In the genomic region with DNA sequence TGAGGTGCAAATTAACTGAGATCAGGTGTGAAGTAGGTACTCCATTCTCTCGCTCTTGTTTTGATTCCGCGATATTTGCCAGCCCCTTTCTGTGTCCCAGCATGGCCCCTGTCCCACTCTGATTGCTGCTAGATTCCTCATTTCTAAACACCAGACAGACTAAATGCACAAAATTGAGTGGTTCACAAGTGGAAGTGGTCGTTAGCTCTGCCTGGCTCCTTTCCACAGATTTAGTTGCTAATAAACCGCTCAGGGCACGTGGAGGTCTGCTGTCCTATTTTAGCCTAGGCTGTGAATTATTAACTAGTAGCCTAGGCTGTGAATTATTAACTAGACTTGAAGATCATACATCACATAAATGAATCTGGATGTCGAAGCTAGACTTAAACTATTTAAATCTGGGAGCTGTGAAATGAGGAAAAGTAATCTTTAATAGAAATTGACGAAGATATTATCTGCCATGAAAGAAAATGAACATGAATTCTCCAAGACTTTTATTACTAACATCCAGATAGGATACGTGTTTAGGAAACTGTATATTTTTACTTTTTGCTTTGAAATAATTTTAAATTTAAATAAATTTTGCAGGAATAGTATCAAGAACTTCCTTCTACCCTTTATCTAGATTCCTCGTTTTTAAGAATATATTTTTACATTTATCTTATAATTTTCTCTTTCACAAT, we compare ENCODE assay signal across 1 cellular context.
A peak's percentile ranks its signal among the peaks of the same experiment; 100 is the strongest.
TF ChIP-seq lines count a peak whose summit lies in the region.

No MANE protein-coding gene starts in this region.

TF ChIP-seq in HepG2, 621 proteins besides CTCF, POLR2A, EP300 and RAD21 (continued from another document and continues in another):
- TF ChIP-seq ZNF3 (CRISPR knock-in tag; IDR thresholded peaks at IDR 0.05) = no peak
- TF ChIP-seq CCDC6 (CRISPR knock-in tag; IDR thresholded peaks at IDR 0.05) = no peak
- TF ChIP-seq ZNF451 (CRISPR knock-in tag; IDR thresholded peaks at IDR 0.05) = no peak
- TF ChIP-seq MAFK (conservative IDR thresholded peaks at IDR 0.05 in 1 of 2, IDR thresholded peaks at IDR 0.05 in 1 of 2; ENCODE audit: low read length in 2 of 2) = no peak
- no peak for TF ChIP-seq ZC3H13 (CRISPR knock-in tag; IDR thresholded peaks at IDR 0.05)
- no peak for TF ChIP-seq CBFB (CRISPR knock-in tag; IDR thresholded peaks at IDR 0.05)
- TF ChIP-seq RBFOX2 (IDR thresholded peaks at IDR 0.05; ENCODE audit: low read depth, low read length) = no peak
- TF ChIP-seq YEATS2 (CRISPR knock-in tag; IDR thresholded peaks at IDR 0.05; ENCODE audit: borderline replicate concordance) = no peak; the same call in 1 of the 2 replicates
- no peak for TF ChIP-seq NFE2L1 (CRISPR knock-in tag; IDR thresholded peaks at IDR 0.05; ENCODE audit: borderline replicate concordance)
- no peak for TF ChIP-seq HCFC1 (IDR thresholded peaks at IDR 0.05; ENCODE audit: low read depth, low read length)
- no peak for TF ChIP-seq HES4 (CRISPR knock-in tag; IDR thresholded peaks at IDR 0.05; ENCODE audit: borderline replicate concordance)
- TF ChIP-seq ZNF274 (CRISPR knock-in tag; IDR thresholded peaks at IDR 0.05) = no peak; the same call in 1 of the 2 replicates
- TF ChIP-seq, protein P1, sequence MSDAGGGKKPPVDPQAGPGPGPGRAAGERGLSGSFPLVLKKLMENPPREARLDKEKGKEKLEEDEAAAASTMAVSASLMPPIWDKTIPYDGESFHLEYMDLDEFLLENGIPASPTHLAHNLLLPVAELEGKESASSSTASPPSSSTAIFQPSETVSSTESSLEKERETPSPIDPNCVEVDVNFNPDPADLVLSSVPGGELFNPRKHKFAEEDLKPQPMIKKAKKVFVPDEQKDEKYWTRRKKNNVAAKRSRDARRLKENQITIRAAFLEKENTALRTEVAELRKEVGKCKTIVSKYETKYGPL (CRISPR knock-in tag; IDR thresholded peaks at IDR 0.05) = no peak
- TF ChIP-seq ZNF567 (CRISPR knock-in tag; IDR thresholded peaks at IDR 0.05; ENCODE audit: borderline replicate concordance) = no peak
- no peak for TF ChIP-seq PCBP1 (IDR thresholded peaks at IDR 0.05; ENCODE audit: borderline replicate concordance, low read depth, low read length)
- TF ChIP-seq NFYB (CRISPR knock-in tag; IDR thresholded peaks at IDR 0.05) = no peak
- TF ChIP-seq, protein P2, sequence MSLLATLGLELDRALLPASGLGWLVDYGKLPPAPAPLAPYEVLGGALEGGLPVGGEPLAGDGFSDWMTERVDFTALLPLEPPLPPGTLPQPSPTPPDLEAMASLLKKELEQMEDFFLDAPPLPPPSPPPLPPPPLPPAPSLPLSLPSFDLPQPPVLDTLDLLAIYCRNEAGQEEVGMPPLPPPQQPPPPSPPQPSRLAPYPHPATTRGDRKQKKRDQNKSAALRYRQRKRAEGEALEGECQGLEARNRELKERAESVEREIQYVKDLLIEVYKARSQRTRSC (CRISPR knock-in tag; IDR thresholded peaks at IDR 0.05; ENCODE audit: low read depth) = no peak
- TF ChIP-seq ZNF317 (CRISPR knock-in tag; IDR thresholded peaks at IDR 0.05) = peak; percentile 83
- TF ChIP-seq SMARCC2 (IDR thresholded peaks at IDR 0.05) = no peak
- TF ChIP-seq ATAD3A (CRISPR knock-in tag; IDR thresholded peaks at IDR 0.05) = no peak
- TF ChIP-seq, protein P3, sequence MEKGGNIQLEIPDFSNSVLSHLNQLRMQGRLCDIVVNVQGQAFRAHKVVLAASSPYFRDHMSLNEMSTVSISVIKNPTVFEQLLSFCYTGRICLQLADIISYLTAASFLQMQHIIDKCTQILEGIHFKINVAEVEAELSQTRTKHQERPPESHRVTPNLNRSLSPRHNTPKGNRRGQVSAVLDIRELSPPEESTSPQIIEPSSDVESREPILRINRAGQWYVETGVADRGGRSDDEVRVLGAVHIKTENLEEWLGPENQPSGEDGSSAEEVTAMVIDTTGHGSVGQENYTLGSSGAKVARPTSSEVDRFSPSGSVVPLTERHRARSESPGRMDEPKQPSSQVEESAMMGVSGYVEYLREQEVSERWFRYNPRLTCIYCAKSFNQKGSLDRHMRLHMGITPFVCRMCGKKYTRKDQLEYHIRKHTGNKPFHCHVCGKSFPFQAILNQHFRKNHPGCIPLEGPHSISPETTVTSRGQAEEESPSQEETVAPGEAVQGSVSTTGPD (CRISPR knock-in tag; IDR thresholded peaks at IDR 0.05) = no peak
- TF ChIP-seq, protein P4, sequence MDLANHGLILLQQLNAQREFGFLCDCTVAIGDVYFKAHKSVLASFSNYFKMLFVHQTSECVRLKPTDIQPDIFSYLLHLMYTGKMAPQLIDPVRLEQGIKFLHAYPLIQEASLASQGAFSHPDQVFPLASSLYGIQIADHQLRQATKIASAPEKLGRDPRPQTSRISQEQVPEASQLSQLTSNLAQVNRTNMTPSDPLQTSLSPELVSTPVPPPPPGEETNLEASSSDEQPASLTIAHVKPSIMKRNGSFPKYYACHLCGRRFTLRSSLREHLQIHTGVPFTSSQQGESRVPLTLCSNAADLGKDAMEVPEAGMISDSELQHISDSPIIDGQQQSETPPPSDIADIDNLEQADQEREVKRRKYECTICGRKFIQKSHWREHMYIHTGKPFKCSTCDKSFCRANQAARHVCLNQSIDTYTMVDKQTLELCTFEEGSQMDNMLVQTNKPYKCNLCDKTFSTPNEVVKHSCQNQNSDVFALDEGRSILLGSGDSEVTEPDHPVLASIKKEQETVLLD (CRISPR knock-in tag; IDR thresholded peaks at IDR 0.05; ENCODE audit: low read depth) = no peak
- no peak for TF ChIP-seq CBX1 (IDR thresholded peaks at IDR 0.05; ENCODE audit: low read depth)
- TF ChIP-seq RNF2 (conservative IDR thresholded peaks at IDR 0.05; ENCODE audit: low read depth) = peak; percentile 70; the same call in 1 of the 2 replicates
- TF ChIP-seq, protein P5, sequence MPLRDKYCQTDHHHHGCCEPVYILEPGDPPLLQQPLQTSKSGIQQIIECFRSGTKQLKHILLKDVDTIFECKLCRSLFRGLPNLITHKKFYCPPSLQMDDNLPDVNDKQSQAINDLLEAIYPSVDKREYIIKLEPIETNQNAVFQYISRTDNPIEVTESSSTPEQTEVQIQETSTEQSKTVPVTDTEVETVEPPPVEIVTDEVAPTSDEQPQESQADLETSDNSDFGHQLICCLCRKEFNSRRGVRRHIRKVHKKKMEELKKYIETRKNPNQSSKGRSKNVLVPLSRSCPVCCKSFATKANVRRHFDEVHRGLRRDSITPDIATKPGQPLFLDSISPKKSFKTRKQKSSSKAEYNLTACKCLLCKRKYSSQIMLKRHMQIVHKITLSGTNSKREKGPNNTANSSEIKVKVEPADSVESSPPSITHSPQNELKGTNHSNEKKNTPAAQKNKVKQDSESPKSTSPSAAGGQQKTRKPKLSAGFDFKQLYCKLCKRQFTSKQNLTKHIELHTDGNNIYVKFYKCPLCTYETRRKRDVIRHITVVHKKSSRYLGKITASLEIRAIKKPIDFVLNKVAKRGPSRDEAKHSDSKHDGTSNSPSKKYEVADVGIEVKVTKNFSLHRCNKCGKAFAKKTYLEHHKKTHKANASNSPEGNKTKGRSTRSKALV (CRISPR knock-in tag; IDR thresholded peaks at IDR 0.05) = no peak
- no peak for TF ChIP-seq SRF (IDR thresholded peaks at IDR 0.05; ENCODE audit: low read depth, low read length)
- TF ChIP-seq, protein P6, sequence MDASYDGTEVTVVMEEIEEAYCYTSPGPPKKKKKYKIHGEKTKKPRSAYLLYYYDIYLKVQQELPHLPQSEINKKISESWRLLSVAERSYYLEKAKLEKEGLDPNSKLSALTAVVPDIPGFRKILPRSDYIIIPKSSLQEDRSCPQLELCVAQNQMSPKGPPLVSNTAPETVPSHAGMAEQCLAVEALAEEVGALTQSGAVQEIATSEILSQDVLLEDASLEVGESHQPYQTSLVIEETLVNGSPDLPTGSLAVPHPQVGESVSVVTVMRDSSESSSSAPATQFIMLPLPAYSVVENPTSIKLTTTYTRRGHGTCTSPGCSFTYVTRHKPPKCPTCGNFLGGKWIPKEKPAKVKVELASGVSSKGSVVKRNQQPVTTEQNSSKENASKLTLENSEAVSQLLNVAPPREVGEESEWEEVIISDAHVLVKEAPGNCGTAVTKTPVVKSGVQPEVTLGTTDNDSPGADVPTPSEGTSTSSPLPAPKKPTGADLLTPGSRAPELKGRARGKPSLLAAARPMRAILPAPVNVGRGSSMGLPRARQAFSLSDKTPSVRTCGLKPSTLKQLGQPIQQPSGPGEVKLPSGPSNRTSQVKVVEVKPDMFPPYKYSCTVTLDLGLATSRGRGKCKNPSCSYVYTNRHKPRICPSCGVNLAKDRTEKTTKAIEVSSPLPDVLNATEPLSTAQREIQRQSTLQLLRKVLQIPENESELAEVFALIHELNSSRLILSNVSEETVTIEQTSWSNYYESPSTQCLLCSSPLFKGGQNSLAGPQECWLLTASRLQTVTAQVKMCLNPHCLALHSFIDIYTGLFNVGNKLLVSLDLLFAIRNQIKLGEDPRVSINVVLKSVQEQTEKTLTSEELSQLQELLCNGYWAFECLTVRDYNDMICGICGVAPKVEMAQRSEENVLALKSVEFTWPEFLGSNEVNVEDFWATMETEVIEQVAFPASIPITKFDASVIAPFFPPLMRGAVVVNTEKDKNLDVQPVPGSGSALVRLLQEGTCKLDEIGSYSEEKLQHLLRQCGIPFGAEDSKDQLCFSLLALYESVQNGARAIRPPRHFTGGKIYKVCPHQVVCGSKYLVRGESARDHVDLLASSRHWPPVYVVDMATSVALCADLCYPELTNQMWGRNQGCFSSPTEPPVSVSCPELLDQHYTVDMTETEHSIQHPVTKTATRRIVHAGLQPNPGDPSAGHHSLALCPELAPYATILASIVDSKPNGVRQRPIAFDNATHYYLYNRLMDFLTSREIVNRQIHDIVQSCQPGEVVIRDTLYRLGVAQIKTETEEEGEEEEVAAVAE (CRISPR knock-in tag; IDR thresholded peaks at IDR 0.05; ENCODE audit: borderline replicate concordance) = no peak
- TF ChIP-seq, protein P7, sequence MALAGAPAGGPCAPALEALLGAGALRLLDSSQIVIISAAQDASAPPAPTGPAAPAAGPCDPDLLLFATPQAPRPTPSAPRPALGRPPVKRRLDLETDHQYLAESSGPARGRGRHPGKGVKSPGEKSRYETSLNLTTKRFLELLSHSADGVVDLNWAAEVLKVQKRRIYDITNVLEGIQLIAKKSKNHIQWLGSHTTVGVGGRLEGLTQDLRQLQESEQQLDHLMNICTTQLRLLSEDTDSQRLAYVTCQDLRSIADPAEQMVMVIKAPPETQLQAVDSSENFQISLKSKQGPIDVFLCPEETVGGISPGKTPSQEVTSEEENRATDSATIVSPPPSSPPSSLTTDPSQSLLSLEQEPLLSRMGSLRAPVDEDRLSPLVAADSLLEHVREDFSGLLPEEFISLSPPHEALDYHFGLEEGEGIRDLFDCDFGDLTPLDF (CRISPR knock-in tag; IDR thresholded peaks at IDR 0.05) = no peak
- TF ChIP-seq, protein P8, sequence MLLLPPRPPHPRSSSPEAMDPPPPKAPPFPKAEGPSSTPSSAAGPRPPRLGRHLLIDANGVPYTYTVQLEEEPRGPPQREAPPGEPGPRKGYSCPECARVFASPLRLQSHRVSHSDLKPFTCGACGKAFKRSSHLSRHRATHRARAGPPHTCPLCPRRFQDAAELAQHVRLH (CRISPR knock-in tag; IDR thresholded peaks at IDR 0.05; ENCODE audit: borderline replicate concordance, low read depth) = peak; percentile 53; the same call in 1 of the 2 replicates
- no peak for TF ChIP-seq TRIM24 (CRISPR knock-in tag; IDR thresholded peaks at IDR 0.05)
- TF ChIP-seq ZFP36L2 (CRISPR knock-in tag; IDR thresholded peaks at IDR 0.05) = no peak
- TF ChIP-seq, protein P9, sequence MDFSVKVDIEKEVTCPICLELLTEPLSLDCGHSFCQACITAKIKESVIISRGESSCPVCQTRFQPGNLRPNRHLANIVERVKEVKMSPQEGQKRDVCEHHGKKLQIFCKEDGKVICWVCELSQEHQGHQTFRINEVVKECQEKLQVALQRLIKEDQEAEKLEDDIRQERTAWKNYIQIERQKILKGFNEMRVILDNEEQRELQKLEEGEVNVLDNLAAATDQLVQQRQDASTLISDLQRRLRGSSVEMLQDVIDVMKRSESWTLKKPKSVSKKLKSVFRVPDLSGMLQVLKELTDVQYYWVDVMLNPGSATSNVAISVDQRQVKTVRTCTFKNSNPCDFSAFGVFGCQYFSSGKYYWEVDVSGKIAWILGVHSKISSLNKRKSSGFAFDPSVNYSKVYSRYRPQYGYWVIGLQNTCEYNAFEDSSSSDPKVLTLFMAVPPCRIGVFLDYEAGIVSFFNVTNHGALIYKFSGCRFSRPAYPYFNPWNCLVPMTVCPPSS (IDR thresholded peaks at IDR 0.05) = no peak
- no peak for TF ChIP-seq ARNT2 (CRISPR knock-in tag; IDR thresholded peaks at IDR 0.05; ENCODE audit: low read depth)
- no peak for TF ChIP-seq ZSCAN20 (CRISPR knock-in tag; IDR thresholded peaks at IDR 0.05; ENCODE audit: borderline replicate concordance)
- TF ChIP-seq ZNF510 (CRISPR knock-in tag; IDR thresholded peaks at IDR 0.05; ENCODE audit: low read depth) = no peak
- TF ChIP-seq SUZ12 (IDR thresholded peaks at IDR 0.05; ENCODE audit: low read depth, low read length) = no peak
- TF ChIP-seq, protein P10, sequence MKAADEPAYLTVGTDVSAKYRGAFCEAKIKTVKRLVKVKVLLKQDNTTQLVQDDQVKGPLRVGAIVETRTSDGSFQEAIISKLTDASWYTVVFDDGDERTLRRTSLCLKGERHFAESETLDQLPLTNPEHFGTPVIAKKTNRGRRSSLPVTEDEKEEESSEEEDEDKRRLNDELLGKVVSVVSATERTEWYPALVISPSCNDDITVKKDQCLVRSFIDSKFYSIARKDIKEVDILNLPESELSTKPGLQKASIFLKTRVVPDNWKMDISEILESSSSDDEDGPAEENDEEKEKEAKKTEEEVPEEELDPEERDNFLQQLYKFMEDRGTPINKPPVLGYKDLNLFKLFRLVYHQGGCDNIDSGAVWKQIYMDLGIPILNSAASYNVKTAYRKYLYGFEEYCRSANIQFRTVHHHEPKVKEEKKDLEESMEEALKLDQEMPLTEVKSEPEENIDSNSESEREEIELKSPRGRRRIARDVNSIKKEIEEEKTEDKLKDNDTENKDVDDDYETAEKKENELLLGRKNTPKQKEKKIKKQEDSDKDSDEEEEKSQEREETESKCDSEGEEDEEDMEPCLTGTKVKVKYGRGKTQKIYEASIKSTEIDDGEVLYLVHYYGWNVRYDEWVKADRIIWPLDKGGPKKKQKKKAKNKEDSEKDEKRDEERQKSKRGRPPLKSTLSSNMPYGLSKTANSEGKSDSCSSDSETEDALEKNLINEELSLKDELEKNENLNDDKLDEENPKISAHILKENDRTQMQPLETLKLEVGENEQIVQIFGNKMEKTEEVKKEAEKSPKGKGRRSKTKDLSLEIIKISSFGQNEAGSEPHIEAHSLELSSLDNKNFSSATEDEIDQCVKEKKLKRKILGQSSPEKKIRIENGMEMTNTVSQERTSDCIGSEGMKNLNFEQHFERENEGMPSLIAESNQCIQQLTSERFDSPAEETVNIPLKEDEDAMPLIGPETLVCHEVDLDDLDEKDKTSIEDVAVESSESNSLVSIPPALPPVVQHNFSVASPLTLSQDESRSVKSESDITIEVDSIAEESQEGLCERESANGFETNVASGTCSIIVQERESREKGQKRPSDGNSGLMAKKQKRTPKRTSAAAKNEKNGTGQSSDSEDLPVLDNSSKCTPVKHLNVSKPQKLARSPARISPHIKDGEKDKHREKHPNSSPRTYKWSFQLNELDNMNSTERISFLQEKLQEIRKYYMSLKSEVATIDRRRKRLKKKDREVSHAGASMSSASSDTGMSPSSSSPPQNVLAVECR (CRISPR knock-in tag; IDR thresholded peaks at IDR 0.05; ENCODE audit: borderline replicate concordance) = no peak
- TF ChIP-seq, protein P11, sequence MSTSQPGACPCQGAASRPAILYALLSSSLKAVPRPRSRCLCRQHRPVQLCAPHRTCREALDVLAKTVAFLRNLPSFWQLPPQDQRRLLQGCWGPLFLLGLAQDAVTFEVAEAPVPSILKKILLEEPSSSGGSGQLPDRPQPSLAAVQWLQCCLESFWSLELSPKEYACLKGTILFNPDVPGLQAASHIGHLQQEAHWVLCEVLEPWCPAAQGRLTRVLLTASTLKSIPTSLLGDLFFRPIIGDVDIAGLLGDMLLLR (CRISPR knock-in tag; IDR thresholded peaks at IDR 0.05) = no peak
